Comparison of ENCODE assay signal across 1 cellular context in genomic region chr2:66569321-66569851, GRCh38.
TF ChIP-seq lines count a peak whose summit lies in the region.

No MANE protein-coding gene starts in this region.

TF ChIP-seq in K562, 482 proteins besides CTCF, POLR2A, EP300 and RAD21 (continued from another document and continues in another):
- no peak for TF ChIP-seq CUX1 (CRISPR knock-in tag; IDR thresholded peaks at IDR 0.05)
- no peak for TF ChIP-seq TSHZ1 (CRISPR knock-in tag; IDR thresholded peaks at IDR 0.05)
- no peak for TF ChIP-seq MTA2 (IDR thresholded peaks at IDR 0.05; ENCODE audit: low read depth)
- 0 out of 4 replicates have a peak, but pooled peaks of 1 of the 2 experiments have one; percentile 38 for TF ChIP-seq RCOR1 (IDR thresholded peaks at IDR 0.05; ENCODE audit: borderline replicate concordance in 1 of 2, low read depth in 2 of 2, low read length in 2 of 2)
- TF ChIP-seq XRCC4 (IDR thresholded peaks at IDR 0.05; ENCODE audit: extremely low read depth, insufficient read depth, insufficient read length): no peak
- no peak for TF ChIP-seq BRF1 (IDR thresholded peaks at IDR 0.05; ENCODE audit: borderline replicate concordance, extremely low read depth, insufficient read length)
- no peak for TF ChIP-seq ZSCAN29 (IDR thresholded peaks at IDR 0.05)
- peak in 1 of 2 experiments; percentile 30; a peak in 1 of 3 replicates for TF ChIP-seq CBX3 (IDR thresholded peaks at IDR 0.05; ENCODE audit: borderline replicate concordance in 1 of 2, low read length in 2 of 2)
- no peak for TF ChIP-seq ZNF165 (CRISPR knock-in tag; IDR thresholded peaks at IDR 0.05; ENCODE audit: borderline replicate concordance)
- TF ChIP-seq ZNF449 (CRISPR knock-in tag; IDR thresholded peaks at IDR 0.05): no peak
- TF ChIP-seq CREBBP (IDR thresholded peaks at IDR 0.05; ENCODE audit: low read depth, low read length): no peak
- no peak for TF ChIP-seq SUPT5H (IDR thresholded peaks at IDR 0.05)
- TF ChIP-seq SRSF1 (IDR thresholded peaks at IDR 0.05; ENCODE audit: low read depth, low read length): no peak
- peak; percentile 59; the same call in 1 of the 2 replicates for TF ChIP-seq SMAD4 (CRISPR knock-in tag; conservative IDR thresholded peaks at IDR 0.05)
- TF ChIP-seq MECOM (CRISPR knock-in tag; IDR thresholded peaks at IDR 0.05): no peak
- TF ChIP-seq STAT5A (IDR thresholded peaks at IDR 0.05; ENCODE audit: borderline replicate concordance, low read length): no peak
- TF ChIP-seq RBM14 (IDR thresholded peaks at IDR 0.05; ENCODE audit: borderline replicate concordance, insufficient read depth, low read depth, low read length): no peak
- TF ChIP-seq PHF20 (IDR thresholded peaks at IDR 0.05; ENCODE audit: partially characterized antibody): no peak
- no peak for TF ChIP-seq SAFB (IDR thresholded peaks at IDR 0.05; ENCODE audit: borderline replicate concordance, low read depth, low read length)
- no peak for TF ChIP-seq OTX1 (CRISPR knock-in tag; IDR thresholded peaks at IDR 0.05)
- no peak for TF ChIP-seq GABPB1 (CRISPR knock-in tag; IDR thresholded peaks at IDR 0.05)
- no peak for TF ChIP-seq MBD2 (IDR thresholded peaks at IDR 0.05; ENCODE audit: borderline replicate concordance, low read depth)
- no peak for TF ChIP-seq RBM22 (IDR thresholded peaks at IDR 0.05; ENCODE audit: low read depth, low read length, poor library complexity, severe bottlenecking)
- TF ChIP-seq BMI1 (IDR thresholded peaks at IDR 0.05; ENCODE audit: low read length): peak; percentile 83; the same call in 1 of the 2 replicates
- TF ChIP-seq ZNF696 (CRISPR knock-in tag; conservative IDR thresholded peaks at IDR 0.05): no peak
- no peak for TF ChIP-seq THRA (IDR thresholded peaks at IDR 0.05)
- TF ChIP-seq RNF2 (IDR thresholded peaks at IDR 0.05): peak; percentile 20; the same call in 1 of the 2 replicates
- TF ChIP-seq NFATC3 (IDR thresholded peaks at IDR 0.05): no peak
- TF ChIP-seq ETV6 (IDR thresholded peaks at IDR 0.05; ENCODE audit: borderline replicate concordance in 1 of 2, low read depth in 2 of 2, low read length in 1 of 2): no peak
- no peak for TF ChIP-seq ETV6 (CRISPR knock-in tag; IDR thresholded peaks at IDR 0.05; ENCODE audit: borderline replicate concordance)
- TF ChIP-seq DEAF1 (CRISPR knock-in tag; IDR thresholded peaks at IDR 0.05): no peak
- no peak for TF ChIP-seq LCOR (CRISPR knock-in tag; IDR thresholded peaks at IDR 0.05)
- TF ChIP-seq KLF6 (CRISPR knock-in tag; IDR thresholded peaks at IDR 0.05; ENCODE audit: borderline replicate concordance): no peak
- TF ChIP-seq CCNT2 (IDR thresholded peaks at IDR 0.05; ENCODE audit: borderline replicate concordance, extremely low read depth, insufficient read length, low read depth, low read length): no peak
- no peak for TF ChIP-seq ZNF23 (CRISPR knock-in tag; IDR thresholded peaks at IDR 0.05)
- TF ChIP-seq SIN3A (IDR thresholded peaks at IDR 0.05; ENCODE audit: borderline replicate concordance in 2 of 2, control insufficient read depth in 1 of 2, low read depth in 2 of 2, low read length in 2 of 2): no peak
- TF ChIP-seq NR2C2 (CRISPR knock-in tag; IDR thresholded peaks at IDR 0.05): no peak
- no peak for TF ChIP-seq NR2C2 (tag; IDR thresholded peaks at IDR 0.05)
- TF ChIP-seq CAMTA2 (CRISPR knock-in tag; conservative IDR thresholded peaks at IDR 0.05): no peak
- no peak for TF ChIP-seq BRCA1 (IDR thresholded peaks at IDR 0.05)
- no peak for TF ChIP-seq BRCA1 (CRISPR knock-in tag; IDR thresholded peaks at IDR 0.05)
- no peak for TF ChIP-seq KDM1A (IDR thresholded peaks at IDR 0.05)
- no peak for TF ChIP-seq HMG20A (CRISPR knock-in tag; conservative IDR thresholded peaks at IDR 0.05)
- no peak for TF ChIP-seq GABPB2 (CRISPR knock-in tag; conservative IDR thresholded peaks at IDR 0.05)
- no peak for TF ChIP-seq ZNF584 (CRISPR knock-in tag; IDR thresholded peaks at IDR 0.05; ENCODE audit: low read depth)
- peak; percentile 98 for TF ChIP-seq MEIS2 (IDR thresholded peaks at IDR 0.05; ENCODE audit: partially characterized antibody)
- TF ChIP-seq TFAP4 (CRISPR knock-in tag; IDR thresholded peaks at IDR 0.05; ENCODE audit: borderline replicate concordance): no peak
- no peak for TF ChIP-seq RFX5 (IDR thresholded peaks at IDR 0.05; ENCODE audit: low read depth, low read length)
- TF ChIP-seq PRDM10 (IDR thresholded peaks at IDR 0.05; ENCODE audit: partially characterized antibody): no peak
- no peak for TF ChIP-seq SNAPC5 (CRISPR knock-in tag; IDR thresholded peaks at IDR 0.05)
- TF ChIP-seq SIX5 (IDR thresholded peaks at IDR 0.05; ENCODE audit: borderline replicate concordance in 1 of 2, insufficient read depth in 1 of 2, low read depth in 1 of 2, low read length in 2 of 2): no peak
- TF ChIP-seq ZNF57 (CRISPR knock-in tag; IDR thresholded peaks at IDR 0.05): no peak
